ENCODE assay signal across 1 cellular context in genomic region chr2:85753035-85753524, GRCh38.
TF ChIP-seq lines count a peak whose summit lies in the region.

No MANE protein-coding gene starts in this region.

TF ChIP-seq in GM23338, 12 proteins besides CTCF, POLR2A, EP300 and RAD21 (continued from another document):
- TF ChIP-seq ZNF462 (CRISPR knock-in tag; IDR thresholded peaks at IDR 0.05) (no peak), EZH2phosphoT487 (IDR thresholded peaks at IDR 0.05; ENCODE audit: unreplicated experiment) (peak; percentile 74), ETS1 (IDR thresholded peaks at IDR 0.05) (no peak)
TF ChIP-seq in GM23338: peak in this region for 2.
